ENCODE assay signal across 1 cellular context in the genomic region with DNA sequence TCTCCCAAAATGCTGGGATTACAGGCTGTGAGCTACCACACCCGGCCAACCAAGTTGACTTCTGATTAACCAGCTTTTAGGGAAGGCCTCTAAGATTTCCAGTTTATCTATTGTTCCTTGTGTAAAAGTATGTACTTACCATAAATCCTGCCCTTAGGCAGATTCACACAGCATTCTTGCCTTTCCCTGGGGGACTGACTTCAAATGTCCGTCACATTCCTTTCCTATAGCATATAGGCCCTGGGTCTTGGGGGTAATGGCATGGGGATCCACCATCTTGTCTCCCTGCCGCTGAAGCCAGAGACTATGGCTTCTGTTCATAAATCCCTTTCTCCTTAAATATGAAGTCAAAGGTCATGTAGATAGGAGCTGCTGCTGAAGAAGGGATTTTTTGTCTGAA.
TF ChIP-seq lines count a peak whose summit lies in the region.

No MANE protein-coding gene starts in this region.

TF ChIP-seq in WTC11, 78 proteins besides CTCF, POLR2A, EP300 and RAD21 (continued from another document):
- TF ChIP-seq ERG (CRISPR knock-in tag; IDR thresholded peaks at IDR 0.05) (no peak), ETV6 (CRISPR knock-in tag; IDR thresholded peaks at IDR 0.05) (no peak), CBFB (CRISPR knock-in tag; IDR thresholded peaks at IDR 0.05; ENCODE audit: low read depth) (no peak), ZNF121 (CRISPR knock-in tag; IDR thresholded peaks at IDR 0.05) (no peak)
- TF ChIP-seq, protein P1, sequence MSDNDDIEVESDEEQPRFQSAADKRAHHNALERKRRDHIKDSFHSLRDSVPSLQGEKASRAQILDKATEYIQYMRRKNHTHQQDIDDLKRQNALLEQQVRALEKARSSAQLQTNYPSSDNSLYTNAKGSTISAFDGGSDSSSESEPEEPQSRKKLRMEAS (CRISPR knock-in tag; IDR thresholded peaks at IDR 0.05): no peak
